3 cellular contexts compared by ENCODE assay signal in genomic region chr5:139076117-139076516, GRCh38.
TF ChIP-seq lines count a peak whose summit lies in the region.

No MANE protein-coding gene starts in this region.

TF ChIP-seq in liver, 16 proteins besides CTCF, POLR2A, EP300 and RAD21:
- TF ChIP-seq, protein P1, sequence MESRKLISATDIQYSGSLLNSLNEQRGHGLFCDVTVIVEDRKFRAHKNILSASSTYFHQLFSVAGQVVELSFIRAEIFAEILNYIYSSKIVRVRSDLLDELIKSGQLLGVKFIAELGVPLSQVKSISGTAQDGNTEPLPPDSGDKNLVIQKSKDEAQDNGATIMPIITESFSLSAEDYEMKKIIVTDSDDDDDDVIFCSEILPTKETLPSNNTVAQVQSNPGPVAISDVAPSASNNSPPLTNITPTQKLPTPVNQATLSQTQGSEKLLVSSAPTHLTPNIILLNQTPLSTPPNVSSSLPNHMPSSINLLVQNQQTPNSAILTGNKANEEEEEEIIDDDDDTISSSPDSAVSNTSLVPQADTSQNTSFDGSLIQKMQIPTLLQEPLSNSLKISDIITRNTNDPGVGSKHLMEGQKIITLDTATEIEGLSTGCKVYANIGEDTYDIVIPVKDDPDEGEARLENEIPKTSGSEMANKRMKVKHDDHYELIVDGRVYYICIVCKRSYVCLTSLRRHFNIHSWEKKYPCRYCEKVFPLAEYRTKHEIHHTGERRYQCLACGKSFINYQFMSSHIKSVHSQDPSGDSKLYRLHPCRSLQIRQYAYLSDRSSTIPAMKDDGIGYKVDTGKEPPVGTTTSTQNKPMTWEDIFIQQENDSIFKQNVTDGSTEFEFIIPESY (IDR thresholded peaks at IDR 0.05) = no peak
- TF ChIP-seq, protein P2, sequence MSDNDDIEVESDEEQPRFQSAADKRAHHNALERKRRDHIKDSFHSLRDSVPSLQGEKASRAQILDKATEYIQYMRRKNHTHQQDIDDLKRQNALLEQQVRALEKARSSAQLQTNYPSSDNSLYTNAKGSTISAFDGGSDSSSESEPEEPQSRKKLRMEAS (IDR thresholded peaks at IDR 0.05) = no peak
- no peak for TF ChIP-seq GABPA (IDR thresholded peaks at IDR 0.05 in 1 of 2, conservative IDR thresholded peaks at IDR 0.05 in 1 of 2)
- TF ChIP-seq, protein P3, sequence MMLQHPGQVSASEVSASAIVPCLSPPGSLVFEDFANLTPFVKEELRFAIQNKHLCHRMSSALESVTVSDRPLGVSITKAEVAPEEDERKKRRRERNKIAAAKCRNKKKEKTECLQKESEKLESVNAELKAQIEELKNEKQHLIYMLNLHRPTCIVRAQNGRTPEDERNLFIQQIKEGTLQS (IDR thresholded peaks at IDR 0.05) = no peak
- TF ChIP-seq FOXA2 (IDR thresholded peaks at IDR 0.05) = no peak
- no peak for TF ChIP-seq FOXA1 (IDR thresholded peaks at IDR 0.05)
- no peak for TF ChIP-seq YY1 (IDR thresholded peaks at IDR 0.05)
- TF ChIP-seq RXRA (IDR thresholded peaks at IDR 0.05) = no peak
- no peak for TF ChIP-seq SP1 (IDR thresholded peaks at IDR 0.05)
- no peak for TF ChIP-seq EGR1 (IDR thresholded peaks at IDR 0.05; ENCODE audit: low read depth in 2 of 2)

TF ChIP-seq in HepG2, 621 proteins besides CTCF, POLR2A, EP300 and RAD21:
- TF ChIP-seq, protein P4, sequence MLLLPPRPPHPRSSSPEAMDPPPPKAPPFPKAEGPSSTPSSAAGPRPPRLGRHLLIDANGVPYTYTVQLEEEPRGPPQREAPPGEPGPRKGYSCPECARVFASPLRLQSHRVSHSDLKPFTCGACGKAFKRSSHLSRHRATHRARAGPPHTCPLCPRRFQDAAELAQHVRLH (CRISPR knock-in tag; IDR thresholded peaks at IDR 0.05; ENCODE audit: borderline replicate concordance, low read depth) = no peak
- TF ChIP-seq MBD4 (IDR thresholded peaks at IDR 0.05; ENCODE audit: borderline replicate concordance, low read length) = no peak
- TF ChIP-seq PRDM10 (CRISPR knock-in tag; IDR thresholded peaks at IDR 0.05; ENCODE audit: low read depth) = no peak
- TF ChIP-seq ZFP36L2 (CRISPR knock-in tag; IDR thresholded peaks at IDR 0.05) = no peak
- no peak for TF ChIP-seq ZFP41 (CRISPR knock-in tag; IDR thresholded peaks at IDR 0.05; ENCODE audit: borderline replicate concordance)
- no peak for TF ChIP-seq ELF1 (CRISPR knock-in tag; IDR thresholded peaks at IDR 0.05)
- no peak for TF ChIP-seq ISL2 (CRISPR knock-in tag; IDR thresholded peaks at IDR 0.05)

TF ChIP-seq in SK-N-SH, 30 proteins besides CTCF, POLR2A, EP300 and RAD21:
- TF ChIP-seq, protein P5, sequence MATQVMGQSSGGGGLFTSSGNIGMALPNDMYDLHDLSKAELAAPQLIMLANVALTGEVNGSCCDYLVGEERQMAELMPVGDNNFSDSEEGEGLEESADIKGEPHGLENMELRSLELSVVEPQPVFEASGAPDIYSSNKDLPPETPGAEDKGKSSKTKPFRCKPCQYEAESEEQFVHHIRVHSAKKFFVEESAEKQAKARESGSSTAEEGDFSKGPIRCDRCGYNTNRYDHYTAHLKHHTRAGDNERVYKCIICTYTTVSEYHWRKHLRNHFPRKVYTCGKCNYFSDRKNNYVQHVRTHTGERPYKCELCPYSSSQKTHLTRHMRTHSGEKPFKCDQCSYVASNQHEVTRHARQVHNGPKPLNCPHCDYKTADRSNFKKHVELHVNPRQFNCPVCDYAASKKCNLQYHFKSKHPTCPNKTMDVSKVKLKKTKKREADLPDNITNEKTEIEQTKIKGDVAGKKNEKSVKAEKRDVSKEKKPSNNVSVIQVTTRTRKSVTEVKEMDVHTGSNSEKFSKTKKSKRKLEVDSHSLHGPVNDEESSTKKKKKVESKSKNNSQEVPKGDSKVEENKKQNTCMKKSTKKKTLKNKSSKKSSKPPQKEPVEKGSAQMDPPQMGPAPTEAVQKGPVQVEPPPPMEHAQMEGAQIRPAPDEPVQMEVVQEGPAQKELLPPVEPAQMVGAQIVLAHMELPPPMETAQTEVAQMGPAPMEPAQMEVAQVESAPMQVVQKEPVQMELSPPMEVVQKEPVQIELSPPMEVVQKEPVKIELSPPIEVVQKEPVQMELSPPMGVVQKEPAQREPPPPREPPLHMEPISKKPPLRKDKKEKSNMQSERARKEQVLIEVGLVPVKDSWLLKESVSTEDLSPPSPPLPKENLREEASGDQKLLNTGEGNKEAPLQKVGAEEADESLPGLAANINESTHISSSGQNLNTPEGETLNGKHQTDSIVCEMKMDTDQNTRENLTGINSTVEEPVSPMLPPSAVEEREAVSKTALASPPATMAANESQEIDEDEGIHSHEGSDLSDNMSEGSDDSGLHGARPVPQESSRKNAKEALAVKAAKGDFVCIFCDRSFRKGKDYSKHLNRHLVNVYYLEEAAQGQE (IDR thresholded peaks at IDR 0.05; ENCODE audit: low read depth, low read length) = no peak
- TF ChIP-seq CHD2 (IDR thresholded peaks at IDR 0.05; ENCODE audit: low read length, partially characterized antibody) (no peak), GABPA (IDR thresholded peaks at IDR 0.05; ENCODE audit: low read depth) (no peak), NFIC (IDR thresholded peaks at IDR 0.05; ENCODE audit: borderline replicate concordance) (no peak), ELF1 (IDR thresholded peaks at IDR 0.05) (no peak), FOXJ3 (CRISPR knock-in tag; IDR thresholded peaks at IDR 0.05) (no peak), RFX5 (IDR thresholded peaks at IDR 0.05; ENCODE audit: low read length) (no peak), GATA2 (CRISPR knock-in tag; IDR thresholded peaks at IDR 0.05) (no peak), MEF2A (IDR thresholded peaks at IDR 0.05; ENCODE audit: borderline replicate concordance, low read depth) (no peak), JUND (IDR thresholded peaks at IDR 0.05) (no peak), TEAD4 (IDR thresholded peaks at IDR 0.05; ENCODE audit: borderline replicate concordance, insufficient read depth) (no peak), NRF1 (IDR thresholded peaks at IDR 0.05; ENCODE audit: low read depth, low read length) (no peak), IRF3 (IDR thresholded peaks at IDR 0.05; ENCODE audit: low read depth, low read length) (no peak)
- TF ChIP-seq, protein P1 (IDR thresholded peaks at IDR 0.05; ENCODE audit: borderline replicate concordance, low read depth) = no peak
- TF ChIP-seq, protein P6, sequence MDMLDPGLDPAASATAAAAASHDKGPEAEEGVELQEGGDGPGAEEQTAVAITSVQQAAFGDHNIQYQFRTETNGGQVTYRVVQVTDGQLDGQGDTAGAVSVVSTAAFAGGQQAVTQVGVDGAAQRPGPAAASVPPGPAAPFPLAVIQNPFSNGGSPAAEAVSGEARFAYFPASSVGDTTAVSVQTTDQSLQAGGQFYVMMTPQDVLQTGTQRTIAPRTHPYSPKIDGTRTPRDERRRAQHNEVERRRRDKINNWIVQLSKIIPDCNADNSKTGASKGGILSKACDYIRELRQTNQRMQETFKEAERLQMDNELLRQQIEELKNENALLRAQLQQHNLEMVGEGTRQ (IDR thresholded peaks at IDR 0.05; ENCODE audit: borderline replicate concordance, low read depth, low read length) = no peak
TF ChIP-seq in SK-N-SH: peak in this region for 0.
